In genomic region chr17:64216385-64217248, GRCh38 we compare ENCODE assay signal across 9 cellular contexts. TPM values are rescaled to one million over a fixed set of nuclear protein-coding genes. Genes with fewer than 3 reads are reported as not detected.
A peak's percentile ranks its signal among the peaks of the same experiment; 100 is the strongest.
DNase-seq lines count a peak whose midpoint lies in the region; ATAC-seq, FAIRE-seq and TF ChIP-seq lines count a peak whose summit lies in the region.
"Had no signal": no experiment of that assay in that cellular context is flagged by ENCODE, and none has a peak within 500 bp of the region (broad histone marks: within the 10 kb centered on the region; RNA-seq: fewer than 3 reads in every experiment).

No MANE protein-coding gene starts in this region.

- DNase-seq in stimulated activated naive CD8-positive, alpha-beta T cell treated with anti-CD3 and anti-CD28 coated beads, Interleukin-15, amount 100 ng/mL, for 72 hours: no peak
- DNase-seq in RWPE1 (ENCODE audit: low spot score): no peak
- DNase-seq in heart left ventricle: peak; percentile 37 to 64 (median 58)
- DNase-seq in GM12892 (ENCODE audit: insufficient read length): no peak
- DNase-seq in activated gamma-delta T cell (lab: John Stamatoyannopoulos, UW): no peak
- no peak for DNase-seq in NCI-H2227 treated with DMSO at 0.1 percent for 48 hours (lab: John Stamatoyannopoulos, UW)

- no peak for TF ChIP-seq CTCF in RWPE1 (conservative IDR thresholded peaks at IDR 0.05; ENCODE audit: low read depth)
- TF ChIP-seq CTCF in heart left ventricle (IDR thresholded peaks at IDR 0.05): peak in 4 of 12 donors; percentile 9 to 32 (median 24)

- peak overlapping the region; percentile 45 for H3K27ac Mint-ChIP-seq in stimulated activated naive CD8-positive, alpha-beta T cell treated with anti-CD3 and anti-CD28 coated beads, Interleukin-15, Interleukin-2, amounts not matched to agents 100 ng/mL and 50 ng/mL, for 24 hours
- H3K27ac Mint-ChIP-seq in stimulated activated naive CD8-positive, alpha-beta T cell treated with anti-CD3 and anti-CD28 coated beads, Interleukin-15, amount 100 ng/mL, for 72 hours: peak overlapping the region in 1 of 2 donors; percentile 51
- peak overlapping the region; percentile 89 for H3K27ac Mint-ChIP-seq in stimulated activated memory B cell treated with anti-CD40 and anti-IgM and Interleukin-4, amounts not matched to agents 10 μg/mL and 1 μg/mL and 100 μg/mL, for 72 hours

- 30 to 44% (median 39%) methylated on average over 10 to 11 of the region's 11 CpGs for WGBS in heart left ventricle, 4 donors

- TF ChIP-seq POLR2A in heart left ventricle (IDR thresholded peaks at IDR 0.05) (no peak), GM12892 (IDR thresholded peaks at IDR 0.05; ENCODE audit: low read depth, low read length) (no peak)

- H3K36me3 ChIP-seq in heart left ventricle: peaks cover 0 to 25% (median 18%) of the 10 kb centered on the region in 9 donors

- H3K27me3 ChIP-seq in heart left ventricle: no peaks in the 10 kb centered on the region

- POLR2A ChIA-PET in RWPE1 (lab: Yijun Ruan, JAX; ENCODE audit: low non-redundant PET): no interaction called here

- intact Hi-C loops in heart left ventricle (cut with DNase I): loop anchor here in 2 of 10 donors (5.0 to 10.0 kb wide), 3 partner anchors 46 to 69 kb away; partner anchors contain the start of gene TEX2 (in 1 of the 2)

- ATAC-seq in stimulated activated naive CD8-positive, alpha-beta T cell treated with anti-CD3 and anti-CD28 coated beads, Interleukin-15, amount 100 ng/mL, for 72 hours: no peak
- ATAC-seq in heart left ventricle: peak; percentile 62 to 78 (median 73)
- ATAC-seq in stimulated activated memory B cell treated with anti-CD40 and anti-IgM and Interleukin-4, amounts not matched to agents 10 μg/mL and 1 μg/mL and 100 μg/mL, for 72 hours: peak; percentile 93

- peaks cover 10 to 62% (median 41%) of the 10 kb centered on the region in 12 donors for H3K4me1 ChIP-seq in heart left ventricle

- H3K27ac ChIP-seq in RWPE1 (peak overlapping the region; percentile 67), heart left ventricle (peak overlapping the region; percentile 47 to 85 (median 74))

- H3K27me3 Mint-ChIP-seq in stimulated activated naive CD8-positive, alpha-beta T cell treated with anti-CD3 and anti-CD28 coated beads, Interleukin-15, Interleukin-2, amounts not matched to agents 100 ng/mL and 50 ng/mL, for 24 hours: no peaks in the 10 kb centered on the region
- H3K27me3 Mint-ChIP-seq in stimulated activated naive CD8-positive, alpha-beta T cell treated with anti-CD3 and anti-CD28 coated beads, Interleukin-15, amount 100 ng/mL, for 72 hours: no peaks in the 10 kb centered on the region
- H3K27me3 Mint-ChIP-seq in stimulated activated memory B cell treated with anti-CD40 and anti-IgM and Interleukin-4, amounts not matched to agents 10 μg/mL and 1 μg/mL and 100 μg/mL, for 72 hours: no peaks in the 10 kb centered on the region

- H3K4me3 ChIP-seq in heart left ventricle: no peak overlapping the region

- FAIRE-seq in GM12892 (lab: Jason Lieb, UNC): no peak
- FAIRE-seq: G401.6 had no signal

- no peak overlapping the region for H3K4me3 Mint-ChIP-seq in stimulated activated naive CD8-positive, alpha-beta T cell treated with anti-CD3 and anti-CD28 coated beads, Interleukin-15, Interleukin-2, amounts not matched to agents 100 ng/mL and 50 ng/mL, for 24 hours
- no peak overlapping the region for H3K4me3 Mint-ChIP-seq in stimulated activated naive CD8-positive, alpha-beta T cell treated with anti-CD3 and anti-CD28 coated beads, Interleukin-15, amount 100 ng/mL, for 72 hours
- peak overlapping the region; percentile 36 for H3K4me3 Mint-ChIP-seq in stimulated activated memory B cell treated with anti-CD40 and anti-IgM and Interleukin-4, amounts not matched to agents 10 μg/mL and 1 μg/mL and 100 μg/mL, for 72 hours

- H3K4me1 Mint-ChIP-seq in stimulated activated naive CD8-positive, alpha-beta T cell treated with anti-CD3 and anti-CD28 coated beads, Interleukin-15, Interleukin-2, amounts not matched to agents 100 ng/mL and 50 ng/mL, for 24 hours (ENCODE audit: low read depth): peaks cover 38% of the 10 kb centered on the region
- H3K4me1 Mint-ChIP-seq in stimulated activated naive CD8-positive, alpha-beta T cell treated with anti-CD3 and anti-CD28 coated beads, Interleukin-15, amount 100 ng/mL, for 72 hours: peaks cover 50% of the 10 kb centered on the region
- peaks cover 58% of the 10 kb centered on the region for H3K4me1 Mint-ChIP-seq in stimulated activated memory B cell treated with anti-CD40 and anti-IgM and Interleukin-4, amounts not matched to agents 10 μg/mL and 1 μg/mL and 100 μg/mL, for 72 hours

- CTCF ChIA-PET in RWPE1 (lab: Yijun Ruan, JAX): interaction anchor here (0.6 to 1.0 kb wide), 3 partner anchors 13 to 66 kb away, joined by 3 to 6 read pairs (median 5); no protein-coding TSS in a partner anchor

- H3K36me3 Mint-ChIP-seq in stimulated activated naive CD8-positive, alpha-beta T cell treated with anti-CD3 and anti-CD28 coated beads, Interleukin-15, Interleukin-2, amounts not matched to agents 100 ng/mL and 50 ng/mL, for 24 hours (ENCODE audit: low read depth): peaks cover 21% of the 10 kb centered on the region
- H3K36me3 Mint-ChIP-seq in stimulated activated memory B cell treated with anti-CD40 and anti-IgM and Interleukin-4, amounts not matched to agents 10 μg/mL and 1 μg/mL and 100 μg/mL, for 72 hours: peaks cover 29% of the 10 kb centered on the region

- peaks cover 0 to 9% (median 0%) of the 10 kb centered on the region in 12 donors for H3K9me3 ChIP-seq in heart left ventricle

- H3K9me3 Mint-ChIP-seq in stimulated activated naive CD8-positive, alpha-beta T cell treated with anti-CD3 and anti-CD28 coated beads, Interleukin-15, Interleukin-2, amounts not matched to agents 100 ng/mL and 50 ng/mL, for 24 hours: no peaks in the 10 kb centered on the region
- H3K9me3 Mint-ChIP-seq in stimulated activated naive CD8-positive, alpha-beta T cell treated with anti-CD3 and anti-CD28 coated beads, Interleukin-15, amount 100 ng/mL, for 72 hours: no peaks in the 10 kb centered on the region
- H3K9me3 Mint-ChIP-seq in stimulated activated memory B cell treated with anti-CD40 and anti-IgM and Interleukin-4, amounts not matched to agents 10 μg/mL and 1 μg/mL and 100 μg/mL, for 72 hours: peaks cover 3% of the 10 kb centered on the region

RNA-seq across cellular contexts. Expression of gene TEX2, which starts 46.4 kb away (rescaled TPM):
- 10 to 100 TPM; 42.2 to 55.8 (median 51.1) TPM for total RNA-seq in heart left ventricle
- 10 to 100 TPM; 16.8 to 49.1 TPM for polyA plus RNA-seq in heart left ventricle
- 6.3 TPM for polyA plus RNA-seq in GM12892 (2012; ENCODE audit: missing spikeins)

Comparison
In these comparisons a context has a peak if more than half of its experiments do, and no peak if none do; other contexts are left out.
1. DNase-seq: peak in heart left ventricle (5 of 5); none in stimulated activated naive CD8-positive, alpha-beta T cell treated with anti-CD3 and anti-CD28 coated beads, Interleukin-15, amount 100 ng/mL, for 72 hours (0 of 2), RWPE1 (single experiment), GM12892 (single experiment), activated gamma-delta T cell (single experiment) and NCI-H2227 treated with DMSO at 0.1 percent for 48 hours (single experiment).